ENCODE assay signal across 9 cellular contexts in genomic region chr6:14110001-14110818, GRCh38. TPM values are rescaled to one million over a fixed set of nuclear protein-coding genes. Genes with fewer than 3 reads are reported as not detected.
DNase-seq lines count a peak whose midpoint lies in the region; ATAC-seq and TF ChIP-seq lines count a peak whose summit lies in the region.
"Had no signal": no experiment of that assay in that cellular context is flagged by ENCODE, and none has a peak within 500 bp of the region (broad histone marks: within the 10 kb centered on the region; RNA-seq: fewer than 3 reads in every experiment).

No MANE protein-coding gene starts in this region.

- H3K36me3 Mint-ChIP-seq in naive B cell (peaks cover 0 to 5% of the 10 kb centered on the region in 2 donors), endodermal cell (ENCODE audit: low read depth) (no peaks in the 10 kb centered on the region)

- H3K4ac ChIP-seq in neuronal stem cell (ENCODE audit: low read length) (no peak overlapping the region), mesenchymal stem cell (ENCODE audit: low read depth in 1 of 2, low read length in 2 of 2) (no peak overlapping the region)

- H3K27ac ChIP-seq in neuronal stem cell (replicated peaks; ENCODE audit: low read length), result no peak overlapping the region
- H3K27ac ChIP-seq in endodermal cell (ENCODE audit: low read depth, low read length), result no peak overlapping the region
- no peak overlapping the region for H3K27ac ChIP-seq in mesenchymal stem cell (ENCODE audit: low read length, poor library complexity, severe bottlenecking)

- H3K27me3 Mint-ChIP-seq in naive B cell, result no peaks in the 10 kb centered on the region
- peaks cover 10% of the 10 kb centered on the region for H3K27me3 Mint-ChIP-seq in endodermal cell (ENCODE audit: insufficient read depth)

- H2BK15ac ChIP-seq in neuronal stem cell (ENCODE audit: low read length), result no peak overlapping the region
- H2BK15ac ChIP-seq in mesenchymal stem cell (ENCODE audit: low read depth, poor library complexity, severe bottlenecking), result no peak overlapping the region

- ATAC-seq in GM18870 (IDR thresholded peaks at IDR 0.05; ENCODE audit: unreplicated experiment) (peak; percentile 49), GM21576 (IDR thresholded peaks at IDR 0.05; ENCODE audit: unreplicated experiment) (peak; percentile 50), HG03469 (IDR thresholded peaks at IDR 0.05; ENCODE audit: unreplicated experiment) (peak; percentile 29), naive B cell (ENCODE audit: low read depth in 2 of 2) (no peak)

- H3K27me3 ChIP-seq in neuronal stem cell (ENCODE audit: control insufficient read depth in 3 of 3, insufficient read depth in 3 of 3, low read depth in 1 of 3, low read length in 3 of 3) (peaks cover 0 to 9% (median 0%) of the 10 kb centered on the region in 3 experiments), endodermal cell (ENCODE audit: control insufficient read depth, insufficient read depth, low read length, poor library complexity, severe bottlenecking) (no peaks in the 10 kb centered on the region), mesenchymal stem cell (ENCODE audit: control insufficient read depth in 1 of 2, insufficient read depth in 1 of 2, low read length in 2 of 2) (peaks cover 6 to 17% of the 10 kb centered on the region in 2 experiments)

- H3K18ac ChIP-seq in neuronal stem cell (ENCODE audit: low read length), result no peak overlapping the region
- no peak overlapping the region for H3K18ac ChIP-seq in mesenchymal stem cell (ENCODE audit: low read depth in 1 of 2, low read length in 2 of 2)

- H3K4me2 ChIP-seq in neuronal stem cell (ENCODE audit: insufficient read depth, low read length, poor library complexity, severe bottlenecking) (no peak overlapping the region), mesenchymal stem cell (ENCODE audit: low read length, poor library complexity, severe bottlenecking) (no peak overlapping the region)

- H3K9ac ChIP-seq in neuronal stem cell (ENCODE audit: low read depth, low read length, poor library complexity) (no peak overlapping the region), endodermal cell (ENCODE audit: extremely low read depth, low read length, poor library complexity, severe bottlenecking) (no peak overlapping the region), mesenchymal stem cell (ENCODE audit: low read length) (no peak overlapping the region)

- no peak overlapping the region for H2AFZ ChIP-seq in neuronal stem cell (ENCODE audit: low read length)
- no peak overlapping the region for H2AFZ ChIP-seq in mesenchymal stem cell (ENCODE audit: low read depth, low read length)

- no peak for TF ChIP-seq CTCF in endodermal cell (conservative IDR thresholded peaks at IDR 0.05)

- H3K36me3 ChIP-seq in neuronal stem cell (replicated peaks in 1 of 2; ENCODE audit: control insufficient read depth in 2 of 2, insufficient read depth in 2 of 2, low read length in 2 of 2) (no peaks in the 10 kb centered on the region), endodermal cell (ENCODE audit: control insufficient read depth, insufficient read depth, low read length) (no peaks in the 10 kb centered on the region), mesenchymal stem cell (ENCODE audit: control insufficient read depth in 1 of 2, insufficient read depth in 2 of 2, low read depth in 1 of 2, low read length in 2 of 2) (no peaks in the 10 kb centered on the region)

- H3K9me3 ChIP-seq in neuronal stem cell (replicated peaks in 1 of 2; ENCODE audit: control insufficient read depth in 2 of 2, insufficient read depth in 1 of 2, low read depth in 1 of 2, low read length in 2 of 2), result peaks cover 10% of the 10 kb centered on the region in 2 donors
- peaks cover 17% of the 10 kb centered on the region for H3K9me3 ChIP-seq in endodermal cell (ENCODE audit: control insufficient read depth, low read length)
- peaks cover 12% of the 10 kb centered on the region for H3K9me3 ChIP-seq in mesenchymal stem cell (ENCODE audit: control insufficient read depth, low read length)

- H2AK5ac ChIP-seq in neuronal stem cell (ENCODE audit: low read depth, low read length) (no peak overlapping the region), mesenchymal stem cell (ENCODE audit: low read length, severe bottlenecking) (no peak overlapping the region)

- H3K14ac ChIP-seq in neuronal stem cell (ENCODE audit: low read length) (no peak overlapping the region), mesenchymal stem cell (ENCODE audit: low read length in 2 of 2) (no peak overlapping the region)

- peak overlapping the region; percentile 27 to 89 (median 78) for H3K4me3 Mint-ChIP-seq in naive B cell
- no peak overlapping the region for H3K4me3 Mint-ChIP-seq in endodermal cell
- H3K4me3 Mint-ChIP-seq: T-helper 1 cell treated with Interleukin-12 subunit alpha and Interleukin-12 subunit beta and Interleukin-4 antibody, amounts not matched to agents 30 μg/mL and 1 μg/mL, for 36 hours had no signal

- H3K9me3 Mint-ChIP-seq in naive B cell (peaks cover 0 to 14% (median 6%) of the 10 kb centered on the region in 7 donors), endodermal cell (peaks cover 30% of the 10 kb centered on the region)

- peaks cover 37 to 62% (median 44%) of the 10 kb centered on the region in 3 donors for H3K4me1 Mint-ChIP-seq in naive B cell
- no peaks in the 10 kb centered on the region for H3K4me1 Mint-ChIP-seq in endodermal cell

- DNase-seq in naive B cell, result peak; percentile 53
- DNase-seq in neuronal stem cell (ENCODE audit: low spot score), result no peak
- DNase-seq in endodermal cell, result no peak
- DNase-seq in mesenchymal stem cell, result no peak
- DNase-seq: NCI-H1105 had no signal

- no CpG with 5 or more reads among the region's 11 CpGs for WGBS in neuronal stem cell (ENCODE audit: extremely low coverage in 2 of 2, insufficient read length in 2 of 2, insufficient replicate concordance in 1 of 2), 2 donors
- WGBS in endodermal cell (ENCODE audit: insufficient coverage in 1 of 2, insufficient read length in 1 of 2), 2 experiments, result 84 to 87% methylated on average over 5 to 11 of the region's 11 CpGs
- 94% methylated on average over 8 of the region's 11 CpGs for WGBS in mesenchymal stem cell

- H2BK5ac ChIP-seq in neuronal stem cell (ENCODE audit: low read length) (no peak overlapping the region), mesenchymal stem cell (ENCODE audit: low read depth, low read length, poor library complexity, severe bottlenecking) (no peak overlapping the region)

- H3K27ac Mint-ChIP-seq in naive B cell, result peak overlapping the region; percentile 99 to 100 (median 100)
- no peak overlapping the region for H3K27ac Mint-ChIP-seq in endodermal cell

- H2BK12ac ChIP-seq in neuronal stem cell (ENCODE audit: low read length) (no peak overlapping the region), mesenchymal stem cell (ENCODE audit: low read length in 2 of 2) (no peak overlapping the region)

- H2BK120ac ChIP-seq in neuronal stem cell (ENCODE audit: low read depth, low read length) (no peak overlapping the region), mesenchymal stem cell (ENCODE audit: low read depth, low read length) (no peak overlapping the region)

- H3K4me1 ChIP-seq in neuronal stem cell (ENCODE audit: control insufficient read depth in 2 of 2, insufficient read depth in 1 of 2, low read depth in 1 of 2, low read length in 2 of 2) (no peaks in the 10 kb centered on the region), endodermal cell (ENCODE audit: control insufficient read depth, insufficient read depth, low read length) (no peaks in the 10 kb centered on the region), mesenchymal stem cell (ENCODE audit: control insufficient read depth, insufficient read depth, low read depth, low read length) (no peaks in the 10 kb centered on the region)

- H4K8ac ChIP-seq in neuronal stem cell (ENCODE audit: low read depth, low read length) (no peak overlapping the region), mesenchymal stem cell (ENCODE audit: low read length) (no peak overlapping the region)

- H4K91ac ChIP-seq in neuronal stem cell (ENCODE audit: low read depth, low read length, poor library complexity), result no peak overlapping the region
- H4K91ac ChIP-seq in mesenchymal stem cell (ENCODE audit: low read length), result no peak overlapping the region

- no peaks in the 10 kb centered on the region for H3K79me1 ChIP-seq in neuronal stem cell (ENCODE audit: low read depth, low read length)
- no peaks in the 10 kb centered on the region for H3K79me1 ChIP-seq in mesenchymal stem cell (replicated peaks; ENCODE audit: low read length, poor library complexity, severe bottlenecking)

- no peak overlapping the region for H3K4me3 ChIP-seq in neuronal stem cell (ENCODE audit: low read length in 2 of 2)
- no peak overlapping the region for H3K4me3 ChIP-seq in endodermal cell (ENCODE audit: low read length)
- no peak overlapping the region for H3K4me3 ChIP-seq in mesenchymal stem cell (ENCODE audit: insufficient read depth in 1 of 2, low read depth in 1 of 2, low read length in 2 of 2)

- H3K23ac ChIP-seq in neuronal stem cell (ENCODE audit: low read depth, low read length, poor library complexity) (no peak overlapping the region), mesenchymal stem cell (ENCODE audit: low read length in 2 of 2) (no peak overlapping the region)

RNA-seq across cellular contexts. Expression of gene CD83, which starts 7.4 kb away (rescaled TPM):
- polyA plus RNA-seq in naive B cell (ENCODE audit: low read depth in 6 of 6), result 100 to 1,000 TPM in 4 of 6 donors, 10 to 100 TPM in 2; 57.0 to 622 (median 209) TPM
- 2.3 TPM for polyA plus RNA-seq in neuronal stem cell (2013, experiment 1 of 2)
- 2.5 TPM for polyA plus RNA-seq in neuronal stem cell (2013, experiment 2 of 2)
- total RNA-seq in endodermal cell, result 1 to 10 TPM; 2.8 to 7.0 TPM
- polyA plus RNA-seq in endodermal cell (2013, experiment 1 of 2), result 7.9 TPM
- 7.2 TPM for polyA plus RNA-seq in endodermal cell (2013, experiment 2 of 2)
- 1.4 TPM for polyA plus RNA-seq in mesenchymal stem cell (2013, experiment 1 of 2)
- polyA plus RNA-seq in mesenchymal stem cell (2013, experiment 2 of 2), result 1.2 TPM

Comparison
In these comparisons a context has a peak if more than half of its experiments do, and no peak if none do; other contexts are left out.
1. ATAC-seq: peak in GM18870 (single experiment), GM21576 (single experiment) and HG03469 (single experiment); none in naive B cell (0 of 2).